9 cellular contexts compared by ENCODE assay signal in the genomic region with DNA sequence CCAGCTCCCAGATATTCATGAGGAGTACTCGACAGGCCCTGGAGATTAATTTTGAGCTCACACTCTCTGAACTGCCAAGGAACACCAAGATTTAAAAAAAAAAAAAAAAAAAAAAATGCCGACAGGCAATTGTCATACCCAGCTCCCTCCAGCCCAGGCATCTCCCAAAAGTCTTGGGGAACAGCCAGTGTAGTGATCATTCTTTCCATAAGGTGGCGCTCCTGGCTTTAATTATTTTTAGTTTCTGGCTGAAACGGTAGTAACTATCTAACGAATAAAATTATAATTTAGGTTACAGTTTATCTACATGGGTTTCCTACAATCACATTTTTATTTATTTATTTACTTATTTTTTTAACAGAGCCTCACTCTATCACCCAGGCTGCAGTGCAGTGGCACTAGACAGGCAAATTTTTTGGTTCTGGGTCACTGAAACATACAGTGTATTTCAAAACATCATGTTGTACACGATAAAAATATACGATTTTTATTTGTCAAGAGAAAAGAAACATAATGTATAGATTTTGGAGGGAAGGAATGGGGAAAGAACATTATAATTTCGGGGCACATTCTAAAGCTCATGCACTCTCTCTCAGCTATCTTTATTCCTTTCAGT.
DNase-seq lines count a peak whose midpoint lies in the region; ATAC-seq and TF ChIP-seq lines count a peak whose summit lies in the region.
"Had no signal": no experiment of that assay in that cellular context is flagged by ENCODE, and none has a peak within 500 bp of the region (broad histone marks: within the 10 kb centered on the region; RNA-seq: fewer than 3 reads in every experiment).

No MANE protein-coding gene starts in this region.

- H4K20me1 ChIP-seq in hepatocyte (ENCODE audit: insufficient read depth, poor library complexity, severe bottlenecking), result no peaks in the 10 kb centered on the region

- DNase-seq in AG04450 (ENCODE audit: low read depth, low spot score), result no peak
- DNase-seq in GM10266 (ENCODE audit: extremely low spot score), result peak; percentile 17
- peak; percentile 35 for DNase-seq in NCI-H2171 treated with DMSO at 0.1 percent for 48 hours (lab: John Stamatoyannopoulos, UW)
- DNase-seq in ascending aorta (ENCODE audit: low spot score in 2 of 2), result peak in 1 of 2 donors; percentile 88
- DNase-seq in hepatocyte (ENCODE audit: low spot score), result peak; percentile 79
- peak; percentile 1 to 15 for DNase-seq in stimulated activated CD8-positive, alpha-beta memory T cell treated with anti-CD3 and anti-CD28 coated beads, Interleukin-2, amount 100 ng/mL, for 48 hours (ENCODE audit: low read depth in 2 of 2)
- no peak for DNase-seq in effector CD4-positive, alpha-beta T cell
- DNase-seq: naive B cell had no signal

- no peak overlapping the region for H3K4me3 ChIP-seq in AG04450 (ENCODE audit: low read depth, low read length)
- no peak overlapping the region for H3K4me3 ChIP-seq in ascending aorta
- no peak overlapping the region for H3K4me3 ChIP-seq in hepatocyte

- no peak overlapping the region for H2AFZ ChIP-seq in hepatocyte

- H3K27ac ChIP-seq in AG04450 (ENCODE audit: low read depth, low read length) (no peak overlapping the region), ascending aorta (peak overlapping the region in 1 of 2 donors; percentile 38), hepatocyte (no peak overlapping the region)

- peaks cover 17% of the 10 kb centered on the region for H3K27me3 ChIP-seq in AG04450 (ENCODE audit: control insufficient read depth, insufficient read depth, low read length)
- H3K27me3 ChIP-seq in ascending aorta, result no peaks in the 10 kb centered on the region
- H3K27me3 ChIP-seq in hepatocyte, result no peaks in the 10 kb centered on the region

- H3K79me2 ChIP-seq in hepatocyte, result no peaks in the 10 kb centered on the region

- POLR2A ChIA-PET in AG04450 (lab: Yijun Ruan, JAX), result interaction anchor here (0.6 kb wide), 1 partner anchor 12 kb away, joined by 5 read pairs; no protein-coding TSS in a partner anchor

- WGBS in hepatocyte (ENCODE audit: low lambda C conversion rate, missing lambda C conversion rate), result 33% methylated on average over 8 of the region's 8 CpGs

- H3K4me2 ChIP-seq in hepatocyte, result no peak overlapping the region

- peaks cover 0 to 8% of the 10 kb centered on the region in 2 donors for H3K36me3 ChIP-seq in ascending aorta
- no peaks in the 10 kb centered on the region for H3K36me3 ChIP-seq in hepatocyte (replicated peaks; ENCODE audit: insufficient read depth, low read depth)

- CTCF ChIA-PET in AG04450 (lab: Charles Lee), result interaction anchor here (0.6 to 6.8 kb wide), 64 partner anchors 9 to 1943 kb away, joined by 3 to 107 read pairs (median 4); no protein-coding TSS in a partner anchor

- intact Hi-C loops in ascending aorta (cut with DNase I), result loop anchor here (5.0 to 10.0 kb wide), 4 partner anchors 157 to 1202 kb away; a partner anchor contains a TSS

- H3K9me2 ChIP-seq in hepatocyte (replicated peaks; ENCODE audit: insufficient read depth), result no peaks in the 10 kb centered on the region

- no peak for ATAC-seq in HG03565 (IDR thresholded peaks at IDR 0.05; ENCODE audit: unreplicated experiment)

- TF ChIP-seq CTCF in AG04450 (IDR thresholded peaks at IDR 0.05; ENCODE audit: low read depth, low read length) (peak; percentile 76), GM10266 (IDR thresholded peaks at IDR 0.05; ENCODE audit: control insufficient read depth, insufficient read depth, low read depth, missing control alignments) (peak; percentile 48), ascending aorta (IDR thresholded peaks at IDR 0.05) (peak; percentile 62 to 73 (median 68)), hepatocyte (IDR thresholded peaks at IDR 0.05; ENCODE audit: poor library complexity) (peak; percentile 77)

- H3K4me1 ChIP-seq in ascending aorta, result peaks cover 0 to 10% of the 10 kb centered on the region in 2 donors
- peaks cover 5% of the 10 kb centered on the region for H3K4me1 ChIP-seq in hepatocyte (ENCODE audit: insufficient read depth)

- H3K9me3 ChIP-seq in AG04450 (ENCODE audit: control insufficient read depth, insufficient read depth, low read length) (no peaks in the 10 kb centered on the region), ascending aorta (no peaks in the 10 kb centered on the region), hepatocyte (ENCODE audit: low read depth) (no peaks in the 10 kb centered on the region)

Comparison
In these comparisons a context has a peak if more than half of its experiments do, and no peak if none do; other contexts are left out.
1. DNase-seq: peak in GM10266 (single experiment), NCI-H2171 treated with DMSO at 0.1 percent for 48 hours (single experiment), hepatocyte (single experiment) and stimulated activated CD8-positive, alpha-beta memory T cell treated with anti-CD3 and anti-CD28 coated beads, Interleukin-2, amount 100 ng/mL, for 48 hours (2 of 2); none in AG04450 (single experiment) and effector CD4-positive, alpha-beta T cell (single experiment).
2. Peak in every context shown above with its lines, with median percentiles within 50 percentile points of each other: CTCF ChIP-seq.